Comparison of ENCODE assay signal across 22 cellular contexts in genomic region chr5:179278119-179278518, GRCh38.
DNase-seq lines count a peak whose midpoint lies in the region; TF ChIP-seq lines count a peak whose summit lies in the region.
"Had no signal": no experiment of that assay in that cellular context is flagged by ENCODE, and none has a peak within 500 bp of the region (broad histone marks: within the 10 kb centered on the region; RNA-seq: fewer than 3 reads in every experiment).

No MANE protein-coding gene starts in this region.

- H3K27ac Mint-ChIP-seq in HFFc6 (peak overlapping the region; percentile 75), progenitor cell of endocrine pancreas (peak overlapping the region; percentile 13)
- H3K27ac Mint-ChIP-seq: activated naive CD8-positive, alpha-beta T cell treated with anti-CD3 and anti-CD28 coated beads for 36 hours; activated T-helper 17 cell treated with anti-CD3 and anti-CD28 coated beads, Interleukin-2, amount 50 U/mL, for 72 hours; stimulated activated memory B cell treated with anti-CD40 and anti-IgM and Interleukin-4, amounts not matched to agents 10 μg/mL and 1 μg/mL and 100 μg/mL, for 72 hours; T-helper 2 cell treated with Interferon-gamma antibody and Interleukin-4, amounts not matched to agents 5 μg/mL and 100 μg/mL, for 36 hours had no signal

- DNase-seq in DMS114 treated with DMSO at 0.1 percent for 48 hours (lab: John Stamatoyannopoulos, UW; ENCODE audit: unreplicated experiment) (peak; percentile 14), HFFc6 (peak; percentile 28), progenitor cell of endocrine pancreas (ENCODE audit: low spot score, unreplicated experiment) (no peak), COLO668 (lab: John Stamatoyannopoulos, UW; ENCODE audit: unreplicated experiment) (no peak), pons (ENCODE audit: low spot score) (no peak), NCI-H1436 (lab: John Stamatoyannopoulos, UW) (no peak)
- DNase-seq: activated naive CD8-positive, alpha-beta T cell treated with anti-CD3 and anti-CD28 coated beads for 36 hours; colonic mucosa; EL; GOT3; NCI-H524 treated with DMSO at 0.1 percent for 48 hours; small intestine; stimulated activated CD4-positive, alpha-beta T cell treated with anti-CD3 and anti-CD28 coated beads, Interleukin-2, amount 100 ng/mL, for 24 hours had no signal

- WGBS in ectodermal cell, 2 experiments: 78 to 85% methylated on average over 10 of the region's 10 CpGs

- peak overlapping the region; percentile 43; the same call in 1 of the 2 replicates for H3K4me3 Mint-ChIP-seq in HFFc6
- H3K4me3 Mint-ChIP-seq in progenitor cell of endocrine pancreas (ENCODE audit: low read depth): no peak overlapping the region
- H3K4me3 Mint-ChIP-seq: activated naive CD8-positive, alpha-beta T cell treated with anti-CD3 and anti-CD28 coated beads for 36 hours; activated T-helper 17 cell treated with anti-CD3 and anti-CD28 coated beads, Interleukin-2, amount 50 U/mL, for 72 hours; neural crest cell; stimulated activated memory B cell treated with anti-CD40 and anti-IgM and Interleukin-4, amounts not matched to agents 10 μg/mL and 1 μg/mL and 100 μg/mL, for 72 hours; T-helper 2 cell treated with Interferon-gamma antibody and Interleukin-4, amounts not matched to agents 5 μg/mL and 100 μg/mL, for 36 hours had no signal

- peaks cover 1% of the 10 kb centered on the region; the same call in 1 of the 2 replicates for H3K27me3 Mint-ChIP-seq in HFFc6 (ENCODE audit: insufficient read depth)
- peaks cover 16% of the 10 kb centered on the region for H3K27me3 Mint-ChIP-seq in progenitor cell of endocrine pancreas
- H3K27me3 Mint-ChIP-seq: activated naive CD8-positive, alpha-beta T cell treated with anti-CD3 and anti-CD28 coated beads for 36 hours; activated T-helper 17 cell treated with anti-CD3 and anti-CD28 coated beads, Interleukin-2, amount 50 U/mL, for 72 hours; stimulated activated memory B cell treated with anti-CD40 and anti-IgM and Interleukin-4, amounts not matched to agents 10 μg/mL and 1 μg/mL and 100 μg/mL, for 72 hours had no signal

- TF ChIP-seq CTCF in HFFc6 (IDR thresholded peaks at IDR 0.05) (no peak), progenitor cell of endocrine pancreas (IDR thresholded peaks at IDR 0.05; ENCODE audit: unreplicated experiment) (no peak)

- H3K36me3 ChIP-seq in ectodermal cell (ENCODE audit: control insufficient read depth, insufficient read depth, low read length): no peaks in the 10 kb centered on the region
- H3K36me3 ChIP-seq: colonic mucosa, prostate gland, thoracic aorta had no signal

- no peak overlapping the region for H3K4me3 ChIP-seq in ectodermal cell (ENCODE audit: insufficient read depth, low read depth, low read length)
- H3K4me3 ChIP-seq: colonic mucosa, mucosa of descending colon, prostate gland, thoracic aorta had no signal

- peaks cover 6% of the 10 kb centered on the region for H3K4me1 ChIP-seq in ectodermal cell (ENCODE audit: control insufficient read depth, insufficient read depth, low read length)
- H3K4me1 ChIP-seq: colonic mucosa, prostate gland had no signal

- H3K36me3 Mint-ChIP-seq in HFFc6 (ENCODE audit: low read depth) (no peaks in the 10 kb centered on the region), progenitor cell of endocrine pancreas (ENCODE audit: insufficient read depth) (no peaks in the 10 kb centered on the region)
- H3K36me3 Mint-ChIP-seq: activated naive CD8-positive, alpha-beta T cell treated with anti-CD3 and anti-CD28 coated beads for 36 hours; stimulated activated memory B cell treated with anti-CD40 and anti-IgM and Interleukin-4, amounts not matched to agents 10 μg/mL and 1 μg/mL and 100 μg/mL, for 72 hours had no signal

- peaks cover 57% of the 10 kb centered on the region for H3K4me1 Mint-ChIP-seq in HFFc6 (ENCODE audit: low read depth)
- H3K4me1 Mint-ChIP-seq in progenitor cell of endocrine pancreas (ENCODE audit: low read depth): no peaks in the 10 kb centered on the region
- H3K4me1 Mint-ChIP-seq: activated naive CD8-positive, alpha-beta T cell treated with anti-CD3 and anti-CD28 coated beads for 36 hours; activated T-helper 17 cell treated with anti-CD3 and anti-CD28 coated beads, Interleukin-2, amount 50 U/mL, for 72 hours; stimulated activated memory B cell treated with anti-CD40 and anti-IgM and Interleukin-4, amounts not matched to agents 10 μg/mL and 1 μg/mL and 100 μg/mL, for 72 hours had no signal

- H3K9me3 ChIP-seq in ectodermal cell (ENCODE audit: control insufficient read depth, low read length): no peaks in the 10 kb centered on the region
- H3K9me3 ChIP-seq: colonic mucosa, mucosa of descending colon, prostate gland, thoracic aorta had no signal

- H3K9me3 Mint-ChIP-seq in HFFc6 (no peaks in the 10 kb centered on the region), progenitor cell of endocrine pancreas (ENCODE audit: low read depth) (peaks cover 5% of the 10 kb centered on the region)
- H3K9me3 Mint-ChIP-seq: activated naive CD8-positive, alpha-beta T cell treated with anti-CD3 and anti-CD28 coated beads for 36 hours; T-helper 2 cell treated with Interferon-gamma antibody and Interleukin-4, amounts not matched to agents 5 μg/mL and 100 μg/mL, for 36 hours had no signal

- no peaks in the 10 kb centered on the region for H3K27me3 ChIP-seq in ectodermal cell (ENCODE audit: control insufficient read depth, insufficient read depth, low read length, poor library complexity, severe bottlenecking)
- H3K27me3 ChIP-seq: colonic mucosa had no signal

- peak overlapping the region; percentile 50 for H3K27ac ChIP-seq in ectodermal cell (ENCODE audit: insufficient read depth, low read depth, low read length, poor library complexity, severe bottlenecking)
- H3K27ac ChIP-seq: colonic mucosa, prostate gland, thoracic aorta, VCaP had no signal

Comparison
In these comparisons a context has a peak if more than half of its experiments do, and no peak if none do; other contexts are left out.
1. DNase-seq: peak in DMS114 treated with DMSO at 0.1 percent for 48 hours (single experiment) and HFFc6 (single experiment); none in progenitor cell of endocrine pancreas (single experiment), COLO668 (single experiment), pons (single experiment) and NCI-H1436 (single experiment).